Comparison of ENCODE assay signal across 19 cellular contexts in the genomic region with DNA sequence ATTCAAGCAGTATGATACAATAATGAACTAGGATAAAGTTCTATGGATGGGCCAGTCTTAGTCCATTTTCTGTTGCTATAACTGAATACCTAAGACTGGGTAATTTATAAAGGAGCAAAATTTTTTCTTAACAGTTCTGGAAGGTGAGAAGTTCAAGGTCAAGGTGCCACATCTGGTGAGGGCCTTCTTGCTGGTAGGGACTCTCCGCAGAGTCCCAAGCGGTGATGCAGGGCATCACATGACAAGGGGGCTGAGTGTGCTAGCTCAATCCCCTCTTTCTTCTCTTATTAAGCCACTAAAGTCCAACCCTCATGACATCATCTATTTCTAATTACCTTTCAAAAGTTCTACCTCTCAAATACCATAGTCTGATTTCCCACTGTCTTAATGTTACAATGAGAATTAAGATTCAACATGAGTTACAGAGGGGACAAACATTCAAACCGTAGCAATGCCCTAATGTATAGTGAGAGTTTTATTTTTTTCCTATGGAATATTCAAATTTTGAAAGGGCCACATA.
DNase-seq lines count a peak whose midpoint lies in the region; ATAC-seq, FAIRE-seq and TF ChIP-seq lines count a peak whose summit lies in the region.
"Had no signal": no experiment of that assay in that cellular context is flagged by ENCODE, and none has a peak within 500 bp of the region (broad histone marks: within the 10 kb centered on the region; RNA-seq: fewer than 3 reads in every experiment).

No MANE protein-coding gene starts in this region.

- H2AK5ac ChIP-seq in mesendoderm (ENCODE audit: low read length): no peak overlapping the region

- H3K9ac ChIP-seq in mesendoderm (ENCODE audit: low read length): no peak overlapping the region
- H3K9ac ChIP-seq: GM23248 had no signal

- no peak overlapping the region for H3K23ac ChIP-seq in mesendoderm (ENCODE audit: low read length)

- H3K4me1 ChIP-seq in mesendoderm (ENCODE audit: control insufficient read depth, low read depth, low read length): no peaks in the 10 kb centered on the region

- no peak for ATAC-seq in GM19351 (IDR thresholded peaks at IDR 0.05; ENCODE audit: unreplicated experiment)

- H3K4me2 ChIP-seq in mesendoderm (ENCODE audit: low read length): no peak overlapping the region

- WGBS in mesendoderm (ENCODE audit: extremely low coverage, insufficient coverage, low lambda C conversion rate): no CpG with 5 or more reads among the region's 3 CpGs

- no peak overlapping the region for H2BK120ac ChIP-seq in mesendoderm (ENCODE audit: low read depth, low read length)

- TF ChIP-seq CTCF in D721Med (IDR thresholded peaks at IDR 0.05; ENCODE audit: insufficient read depth, missing control alignments): no peak

- TF ChIP-seq POLR2A in GM12891 (IDR thresholded peaks at IDR 0.05; ENCODE audit: low read depth, low read length): no peak

- H4K8ac ChIP-seq in mesendoderm (ENCODE audit: low read depth, low read length): no peak overlapping the region

- peak; percentile 53 for FAIRE-seq in D721Med (lab: Jason Lieb, UNC)
- peak; percentile 13 for FAIRE-seq in GM12891 (lab: Jason Lieb, UNC)
- FAIRE-seq: GM12892, H1 had no signal

- no peak overlapping the region for H4K5ac ChIP-seq in mesendoderm (ENCODE audit: low read length)

- H3K79me1 ChIP-seq in mesendoderm (ENCODE audit: low read length): no peaks in the 10 kb centered on the region

- H3K36me3 ChIP-seq in mesendoderm (ENCODE audit: control insufficient read depth, insufficient read depth, low read length): peaks cover 1% of the 10 kb centered on the region

- H3K18ac ChIP-seq in mesendoderm (ENCODE audit: low read length): no peak overlapping the region

- no peak overlapping the region for H3K4ac ChIP-seq in mesendoderm (ENCODE audit: low read depth, low read length)

- H3K56ac ChIP-seq in mesendoderm (ENCODE audit: low read length): no peak overlapping the region

- H2BK5ac ChIP-seq in mesendoderm (ENCODE audit: low read length): no peak overlapping the region

- no peak for DNase-seq in D721Med (ENCODE audit: insufficient read length, low spot score)
- no peak for DNase-seq in GM12891 (ENCODE audit: insufficient read length, low spot score)
- peak; percentile 1 for DNase-seq in mesendoderm
- DNase-seq in D341Med (ENCODE audit: low spot score): no peak
- DNase-seq in NCI-H1417 treated with DMSO at 0.1 percent for 48 hours (lab: John Stamatoyannopoulos, UW): no peak
- DNase-seq: C1 segment of cervical spinal cord; Calu3; CD4-positive, alpha-beta memory T cell; COR-L47; DMS 273 treated with DMSO at 0.1 percent for 48 hours; DMS79; EL; GDM1; GM23248; H7; HCEC 1CT had no signal

- no peak overlapping the region for H3K27ac ChIP-seq in mesendoderm (ENCODE audit: low read depth, low read length)
- H3K27ac ChIP-seq: GM23248 had no signal

- no peak overlapping the region for H2BK15ac ChIP-seq in mesendoderm (replicated peaks; ENCODE audit: low read depth)

- H3K79me2 ChIP-seq in mesendoderm (ENCODE audit: control insufficient read depth, insufficient read depth, low read length): no peaks in the 10 kb centered on the region

- no peak overlapping the region for H3K4me3 ChIP-seq in mesendoderm (ENCODE audit: low read length)
- H3K4me3 ChIP-seq: GM23248 had no signal

- H3K27me3 ChIP-seq in mesendoderm (ENCODE audit: insufficient read depth, low read length, poor library complexity): no peaks in the 10 kb centered on the region

TF ChIP-seq in GM12891, 5 proteins besides CTCF, POLR2A, EP300 and RAD21:
- TF ChIP-seq SPI1 (IDR thresholded peaks at IDR 0.05; ENCODE audit: low read depth, low read length): no peak
- TF ChIP-seq POLR2AphosphoS5 (IDR thresholded peaks at IDR 0.05; ENCODE audit: low read depth, low read length): no peak
- no peak for TF ChIP-seq POU2F2 (IDR thresholded peaks at IDR 0.05; ENCODE audit: low read depth, low read length)
- no peak for TF ChIP-seq TAF1 (IDR thresholded peaks at IDR 0.05; ENCODE audit: low read depth, low read length)
- no peak for TF ChIP-seq PAX5 (IDR thresholded peaks at IDR 0.05; ENCODE audit: insufficient read depth, low read length, severe bottlenecking)
